ENCODE assay signal across 1 cellular context in genomic region chr10:30199376-30200018, GRCh38.
TF ChIP-seq lines count a peak whose summit lies in the region.

No MANE protein-coding gene starts in this region.

TF ChIP-seq in SK-N-SH, 30 proteins besides CTCF, POLR2A, EP300 and RAD21 (continued from another document):
- no peak for TF ChIP-seq POLR2AphosphoS5 (IDR thresholded peaks at IDR 0.05; ENCODE audit: low read depth, low read length)
- no peak for TF ChIP-seq RFX5 (IDR thresholded peaks at IDR 0.05; ENCODE audit: low read length)
- no peak for TF ChIP-seq FOSL2 (IDR thresholded peaks at IDR 0.05; ENCODE audit: borderline replicate concordance, low read depth)
- no peak for TF ChIP-seq TAF1 (IDR thresholded peaks at IDR 0.05; ENCODE audit: borderline replicate concordance, low read depth, low read length)
- no peak for TF ChIP-seq GABPA (IDR thresholded peaks at IDR 0.05; ENCODE audit: low read depth)
- TF ChIP-seq MXI1 (IDR thresholded peaks at IDR 0.05; ENCODE audit: low read depth, low read length) = no peak
- no peak for TF ChIP-seq USF1 (IDR thresholded peaks at IDR 0.05; ENCODE audit: borderline replicate concordance, low read depth)
